Comparison of ENCODE assay signal across 13 cellular contexts in the genomic region with DNA sequence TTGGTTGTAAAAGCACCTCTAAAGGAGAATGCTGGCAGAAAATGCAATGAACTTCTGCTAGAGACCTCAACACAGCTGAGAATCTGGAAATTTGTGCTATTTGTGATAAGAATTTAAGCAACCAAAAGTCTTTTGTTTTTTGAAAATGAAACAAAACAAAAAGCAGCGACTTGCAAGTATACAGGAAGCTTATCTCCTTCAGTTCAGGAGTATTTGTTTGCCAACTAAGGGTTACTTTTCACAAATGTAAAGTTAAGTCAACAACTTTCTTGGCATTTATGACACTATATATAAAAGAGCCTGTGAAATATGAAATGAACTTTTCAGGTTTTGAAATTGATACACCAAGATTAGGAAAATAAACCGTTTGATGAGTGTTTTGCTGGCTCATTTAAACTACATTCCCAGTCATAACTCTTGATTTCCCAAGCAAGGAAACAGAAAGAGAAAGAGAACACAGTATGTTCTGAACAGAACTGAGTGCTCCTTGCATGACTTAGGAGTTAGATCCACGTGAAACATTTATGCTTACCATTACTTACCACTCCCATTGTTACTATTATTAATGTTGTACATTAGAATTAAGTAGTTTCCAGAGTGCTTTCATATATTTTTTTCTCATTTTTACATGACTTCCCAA.
DNase-seq lines count a peak whose midpoint lies in the region; ATAC-seq and TF ChIP-seq lines count a peak whose summit lies in the region.
"Had no signal": no experiment of that assay in that cellular context is flagged by ENCODE, and none has a peak within 500 bp of the region (broad histone marks: within the 10 kb centered on the region; RNA-seq: fewer than 3 reads in every experiment).

No MANE protein-coding gene starts in this region.

- no peaks in the 10 kb centered on the region for H3K4me1 ChIP-seq in mucosa of descending colon (ENCODE audit: low read depth)
- H3K4me1 ChIP-seq in uterus, result no peaks in the 10 kb centered on the region

- CTCF ChIA-PET in activated naive CD4-positive, alpha-beta T cell treated with anti-CD3 and anti-CD28 coated beads, Interleukin-2, amount 10 ng/mL, durations not matched to agents 7 days and 5 days (lab: Charles Lee), result interaction anchor here (1.0 kb wide), 1 partner anchor 99 kb away, joined by 3 read pairs; no protein-coding TSS in a partner anchor

- H3K4me3 ChIP-seq in mucosa of descending colon (no peak overlapping the region), uterus (peak overlapping the region in 1 of 2 donors; percentile 24), lower leg skin (ENCODE audit: low read depth, poor library complexity, severe bottlenecking) (no peak overlapping the region)

- peak overlapping the region; percentile 48 to 63 for H3K27ac ChIP-seq in uterus

- no peaks in the 10 kb centered on the region for H3K27me3 ChIP-seq in uterus

- H3K36me3 Mint-ChIP-seq in activated naive CD4-positive, alpha-beta T cell treated with anti-CD3 and anti-CD28 coated beads, Interleukin-2, amount 10 ng/mL, durations not matched to agents 7 days and 5 days, result no peaks in the 10 kb centered on the region

- ATAC-seq in Right ventricle myocardium superior (ENCODE audit: poor library complexity) (peak; percentile 65), mucosa of descending colon (peak; percentile 76), HG03469 (IDR thresholded peaks at IDR 0.05; ENCODE audit: unreplicated experiment) (no peak)
- ATAC-seq: activated T-cell treated with anti-CD3 and anti-CD28 coated beads, Interleukin-2, amount 50 U/mL, for 72 hours had no signal

- TF ChIP-seq CTCF in mucosa of descending colon (IDR thresholded peaks at IDR 0.05) (no peak), uterus (IDR thresholded peaks at IDR 0.05) (no peak), lower leg skin (IDR thresholded peaks at IDR 0.05) (no peak)

- H3K9me3 ChIP-seq in mucosa of descending colon (no peaks in the 10 kb centered on the region), uterus (no peaks in the 10 kb centered on the region)

- H3K36me3 ChIP-seq in mucosa of descending colon (ENCODE audit: low read depth) (no peaks in the 10 kb centered on the region), uterus (no peaks in the 10 kb centered on the region)

- no peak for TF ChIP-seq POLR2A in uterus (IDR thresholded peaks at IDR 0.05)
- no peak for TF ChIP-seq POLR2A in lower leg skin (IDR thresholded peaks at IDR 0.05)

- intact Hi-C loops in Right ventricle myocardium superior (cut with DNase I), result no loop called here
- intact Hi-C loops in cardiac septum (cut with DNase I), result loop anchor here (5.0 kb wide), 1 partner anchor 101 kb away; no protein-coding TSS in a partner anchor
- intact Hi-C loops in mucosa of descending colon (cut with DNase I, micrococcal nuclease), result no loop called here
- intact Hi-C loops in uterus (cut with DNase I; ENCODE audit: low total_unique reads), result no loop called here
- intact Hi-C loops in lower leg skin (cut with DNase I; ENCODE audit: low total_unique reads), result no loop called here

- no peaks in the 10 kb centered on the region for H3K9me3 Mint-ChIP-seq in activated naive CD4-positive, alpha-beta T cell treated with anti-CD3 and anti-CD28 coated beads, Interleukin-2, amount 10 ng/mL, durations not matched to agents 7 days and 5 days
- H3K9me3 Mint-ChIP-seq: activated B cell treated with CpG ODN at 0.5 μM for 24 hours; activated T-cell treated with anti-CD3 and anti-CD28 coated beads, Interleukin-2, amount 50 U/mL, for 72 hours had no signal

- DNase-seq in Right ventricle myocardium superior, result no peak
- DNase-seq in cardiac septum (ENCODE audit: low spot score), result no peak
- DNase-seq in dedifferentiated amniotic fluid mesenchymal stem cell (ENCODE audit: extremely low spot score), result peak; percentile 16
- DNase-seq in mucosa of descending colon, result no peak
- DNase-seq in uterus, result no peak
- DNase-seq in lower leg skin (ENCODE audit: low spot score in 2 of 2), result no peak
- no peak for DNase-seq in activated naive CD4-positive, alpha-beta T cell treated with anti-CD3 and anti-CD28 coated beads, Interleukin-2, amount 10 ng/mL, durations not matched to agents 7 days and 5 days
- DNase-seq: activated B cell treated with CpG ODN at 0.5 μM for 24 hours; activated T-cell treated with anti-CD3 and anti-CD28 coated beads, Interleukin-2, amount 50 U/mL, for 72 hours; foreskin melanocyte; occipital lobe had no signal

- H3K27ac Mint-ChIP-seq in activated naive CD4-positive, alpha-beta T cell treated with anti-CD3 and anti-CD28 coated beads, Interleukin-2, amount 10 ng/mL, durations not matched to agents 7 days and 5 days, result no peak overlapping the region
- H3K27ac Mint-ChIP-seq: activated B cell treated with CpG ODN at 0.5 μM for 24 hours; activated T-cell treated with anti-CD3 and anti-CD28 coated beads, Interleukin-2, amount 50 U/mL, for 72 hours had no signal

- 28 to 29% methylated on average over 3 of the region's 3 CpGs for WGBS in lower leg skin, 2 donors

- no peaks in the 10 kb centered on the region for H3K27me3 Mint-ChIP-seq in activated naive CD4-positive, alpha-beta T cell treated with anti-CD3 and anti-CD28 coated beads, Interleukin-2, amount 10 ng/mL, durations not matched to agents 7 days and 5 days
- H3K27me3 Mint-ChIP-seq: activated B cell treated with CpG ODN at 0.5 μM for 24 hours; central memory CD8-positive, alpha-beta T cell had no signal

- H3K4me3 Mint-ChIP-seq in activated naive CD4-positive, alpha-beta T cell treated with anti-CD3 and anti-CD28 coated beads, Interleukin-2, amount 10 ng/mL, durations not matched to agents 7 days and 5 days, result no peak overlapping the region
- H3K4me3 Mint-ChIP-seq: activated B cell treated with CpG ODN at 0.5 μM for 24 hours; activated T-cell treated with anti-CD3 and anti-CD28 coated beads, Interleukin-2, amount 50 U/mL, for 72 hours; central memory CD8-positive, alpha-beta T cell had no signal

- H3K4me1 Mint-ChIP-seq in activated naive CD4-positive, alpha-beta T cell treated with anti-CD3 and anti-CD28 coated beads, Interleukin-2, amount 10 ng/mL, durations not matched to agents 7 days and 5 days, result peaks cover 15% of the 10 kb centered on the region
- H3K4me1 Mint-ChIP-seq: activated B cell treated with CpG ODN at 0.5 μM for 24 hours; central memory CD8-positive, alpha-beta T cell had no signal
